8 cellular contexts compared by ENCODE assay signal in the genomic region with DNA sequence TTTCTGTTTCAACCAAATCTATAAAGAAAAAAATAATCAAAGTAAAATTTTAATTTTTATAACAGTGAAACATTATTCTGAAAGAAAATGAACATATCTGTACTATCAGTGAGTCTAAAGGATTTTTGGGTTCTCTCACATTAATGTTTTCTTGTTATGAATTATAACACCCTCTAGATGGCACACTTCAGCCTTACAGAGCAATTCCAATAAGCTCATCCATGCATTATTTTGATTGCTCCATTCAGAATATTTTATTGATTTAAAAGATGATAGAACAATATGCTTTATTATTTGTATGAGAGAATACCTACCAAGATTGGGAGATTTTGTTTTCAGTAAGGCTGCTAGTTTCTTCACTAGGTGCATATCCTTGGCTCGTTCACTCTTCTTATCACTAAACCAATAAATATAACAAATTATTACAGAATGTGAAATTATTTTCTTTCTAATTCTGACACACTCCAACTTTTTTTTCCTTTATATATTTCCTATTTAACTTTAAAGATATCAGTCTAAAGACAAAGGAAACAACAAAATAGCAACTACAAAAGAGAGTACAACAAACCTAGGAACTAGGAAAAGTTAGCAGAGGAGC.
DNase-seq lines count a peak whose midpoint lies in the region; TF ChIP-seq lines count a peak whose summit lies in the region.

No MANE protein-coding gene starts in this region.

- intact Hi-C loops in posterior cingulate gyrus (cut with DNase I), result loop anchor here (10.0 kb wide), 1 partner anchor 585 kb away; no protein-coding TSS in a partner anchor

- no peak overlapping the region for H3K4me3 ChIP-seq in fibroblast of pulmonary artery (replicated peaks; ENCODE audit: low read depth, low read length)

- DNase-seq in DMS53 treated with DMSO at 0.1 percent for 48 hours (lab: John Stamatoyannopoulos, UW; ENCODE audit: unreplicated experiment), result peak; percentile 65
- peak; percentile 46 for DNase-seq in HT-29 (ENCODE audit: low spot score)
- DNase-seq in RKO (ENCODE audit: low spot score), result peak; percentile 60
- peak; percentile 59 for DNase-seq in fibroblast of pulmonary artery (ENCODE audit: low read depth)
- no peak for DNase-seq in islet precursor cell
- no peak for DNase-seq in middle frontal gyrus (ENCODE audit: extremely low spot score, low spot score)
- DNase-seq in NCI-H774 (lab: John Stamatoyannopoulos, UW), result no peak
- no peak for DNase-seq in posterior cingulate gyrus

- TF ChIP-seq CTCF in fibroblast of pulmonary artery (IDR thresholded peaks at IDR 0.05; ENCODE audit: low read length, missing control alignments), result peak; percentile 53

Comparison
In these comparisons a context has a peak if more than half of its experiments do, and no peak if none do; other contexts are left out.
1. DNase-seq: peak in DMS53 treated with DMSO at 0.1 percent for 48 hours (single experiment), HT-29 (single experiment), RKO (single experiment) and fibroblast of pulmonary artery (single experiment); none in islet precursor cell (single experiment), middle frontal gyrus (single experiment), NCI-H774 (single experiment) and posterior cingulate gyrus (0 of 10).